22 cellular contexts compared by ENCODE assay signal in the genomic region with DNA sequence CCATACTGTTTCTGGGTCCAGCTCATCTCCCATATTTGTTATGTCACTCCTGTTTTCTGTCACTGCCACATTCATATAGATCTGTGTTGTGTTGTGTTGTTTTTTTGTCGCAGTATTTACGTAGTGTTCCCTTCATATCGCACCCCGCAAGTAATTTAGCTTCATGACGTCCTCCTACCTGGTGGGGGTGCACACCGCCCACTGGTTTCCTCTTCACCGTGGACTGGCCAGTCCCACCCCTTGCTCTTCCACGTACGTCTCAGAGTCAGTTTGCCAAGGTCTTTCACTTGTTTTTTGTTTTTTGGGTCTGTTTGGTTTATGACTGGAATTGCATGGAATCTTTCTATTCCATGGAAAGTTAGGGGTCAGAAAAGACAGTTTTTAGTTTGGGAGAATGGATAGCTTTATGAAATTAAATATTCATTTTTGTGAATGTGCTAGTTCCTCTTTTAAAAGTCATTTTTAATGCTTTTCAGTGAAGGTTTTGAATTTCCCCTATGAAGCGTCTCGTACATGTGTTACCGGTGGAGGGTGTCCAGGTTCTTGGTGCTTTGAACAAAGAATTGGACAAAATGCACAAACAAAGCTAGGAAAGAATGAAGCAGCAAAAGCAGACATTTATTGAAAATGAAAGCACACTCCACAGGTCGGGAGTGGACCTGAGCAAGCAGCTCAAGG.
"Had no signal": no experiment of that assay in that cellular context is flagged by ENCODE, and none has a peak within 500 bp of the region (broad histone marks: within the 10 kb centered on the region; RNA-seq: fewer than 3 reads in every experiment).

No MANE protein-coding gene starts in this region.

- H3K36me3 Mint-ChIP-seq: natural killer cell had no signal

- H3K27ac ChIP-seq: foreskin keratinocyte, psoas muscle, right atrium auricular region, stomach, suprapubic skin had no signal

- DNase-seq: activated CD4-positive, alpha-beta memory T cell treated with anti-CD3 and anti-CD28 coated beads, Interleukin-2, amount 10 ng/mL, durations not matched to agents 7 days and 5 days; activated CD4-positive, alpha-beta T cell treated with anti-CD3 and anti-CD28 coated beads, Interleukin-2, amount 10 ng/mL, durations not matched to agents 24 days and 14 days; activated gamma-delta T cell treated with Interleukin-2 at 50 U/mL for 16 hours; effector CD8-positive, alpha-beta T cell; foreskin keratinocyte; immature natural killer cell; kidney glomerular epithelial cell; natural killer cell; psoas muscle; stimulated activated CD4-positive, alpha-beta T cell treated with anti-CD3 and anti-CD28 coated beads, Interleukin-4, amount 100 ng/mL, for 4 hours had no signal

- H3K27ac Mint-ChIP-seq: activated CD4-positive, alpha-beta memory T cell treated with anti-CD3 and anti-CD28 coated beads, Interleukin-2, amount 10 ng/mL, durations not matched to agents 7 days and 5 days; activated T-helper 1 cell treated with anti-CD3 and anti-CD28 coated beads, Interleukin-12 subunit alpha, Interleukin-12 subunit beta, Interleukin-2, Interleukin-4 antibody, amounts not matched to agents 30 ng/mL and 10 ng/mL and 1 ng/mL, durations not matched to agents 14 hours and 24 hours and 36 hours; brain; mesothelial cell of epicardium; natural killer cell; T-helper 1 cell treated with Interleukin-12 subunit alpha and Interleukin-12 subunit beta and Interleukin-4 antibody, amounts not matched to agents 30 μg/mL and 1 μg/mL, for 36 hours had no signal

- H3K4me1 Mint-ChIP-seq: mesothelial cell of epicardium had no signal

- H3K9me3 Mint-ChIP-seq: activated CD4-positive, alpha-beta memory T cell treated with anti-CD3 and anti-CD28 coated beads, Interleukin-2, amount 10 ng/mL, durations not matched to agents 7 days and 5 days; activated CD4-positive, alpha-beta T cell treated with anti-CD3 and anti-CD28 coated beads, Interleukin-2, amount 10 ng/mL, durations not matched to agents 24 days and 14 days; activated naive CD4-positive, alpha-beta T cell treated with anti-CD3 and anti-CD28 coated beads, Interleukin-2, amount 50 U/mL, for 72 hours; activated T-helper 1 cell treated with anti-CD3 and anti-CD28 coated beads, Interleukin-12 subunit alpha, Interleukin-12 subunit beta, Interleukin-2, Interleukin-4 antibody, amounts not matched to agents 30 ng/mL and 10 ng/mL and 1 ng/mL, durations not matched to agents 14 hours and 24 hours and 36 hours; brain; immature natural killer cell; mesothelial cell of epicardium; natural killer cell; T-helper 1 cell treated with Interleukin-12 subunit alpha and Interleukin-12 subunit beta and Interleukin-4 antibody, amounts not matched to agents 30 μg/mL and 1 μg/mL, for 36 hours had no signal

- FAIRE-seq: urothelium cell line had no signal

- H3K9me3 ChIP-seq: left lung, psoas muscle, right atrium auricular region, stomach, suprapubic skin, tibial nerve had no signal

- ATAC-seq: activated CD4-positive, CD25-positive, alpha-beta regulatory T cell treated with anti-CD3 and anti-CD28 coated beads, Interleukin-2, amount 50 U/mL, for 24 hours; activated naive CD4-positive, alpha-beta T cell treated with anti-CD3 and anti-CD28 coated beads, Interleukin-2, amount 50 U/mL, for 72 hours; foreskin keratinocyte; left lung; natural killer cell; psoas muscle had no signal

- H3K27me3 Mint-ChIP-seq: activated CD4-positive, alpha-beta memory T cell treated with anti-CD3 and anti-CD28 coated beads, Interleukin-2, amount 10 ng/mL, durations not matched to agents 7 days and 5 days; activated CD4-positive, alpha-beta T cell treated with anti-CD3 and anti-CD28 coated beads, Interleukin-2, amount 10 ng/mL, durations not matched to agents 24 days and 14 days; brain had no signal

- H3K36me3 ChIP-seq: right atrium auricular region had no signal

- H3K4me1 ChIP-seq: foreskin keratinocyte, psoas muscle had no signal

- H3K27me3 ChIP-seq: foreskin keratinocyte, left lung, right atrium auricular region, stomach, suprapubic skin, tibial nerve had no signal

- H3K4me3 Mint-ChIP-seq: activated CD4-positive, alpha-beta memory T cell treated with anti-CD3 and anti-CD28 coated beads, Interleukin-2, amount 10 ng/mL, durations not matched to agents 7 days and 5 days; activated CD4-positive, alpha-beta T cell treated with anti-CD3 and anti-CD28 coated beads, Interleukin-2, amount 10 ng/mL, durations not matched to agents 24 days and 14 days; activated T-helper 1 cell treated with anti-CD3 and anti-CD28 coated beads, Interleukin-12 subunit alpha, Interleukin-12 subunit beta, Interleukin-2, Interleukin-4 antibody, amounts not matched to agents 30 ng/mL and 10 ng/mL and 1 ng/mL, durations not matched to agents 14 hours and 24 hours and 36 hours; brain; immature natural killer cell; mesothelial cell of epicardium; natural killer cell; T-helper 1 cell treated with Interleukin-12 subunit alpha and Interleukin-12 subunit beta and Interleukin-4 antibody, amounts not matched to agents 30 μg/mL and 1 μg/mL, for 36 hours had no signal

- H3K4me3 ChIP-seq: left lung, psoas muscle, right atrium auricular region, stomach, suprapubic skin, tibial nerve had no signal
